In genomic region chr17:17724991-17725852, GRCh38 we compare ENCODE assay signal across 1 cellular context.
TF ChIP-seq lines count a peak whose summit lies in the region.

No MANE protein-coding gene starts in this region.

TF ChIP-seq in HepG2, 621 proteins besides CTCF, POLR2A, EP300 and RAD21 (continued from another document):
- TF ChIP-seq, protein P1, sequence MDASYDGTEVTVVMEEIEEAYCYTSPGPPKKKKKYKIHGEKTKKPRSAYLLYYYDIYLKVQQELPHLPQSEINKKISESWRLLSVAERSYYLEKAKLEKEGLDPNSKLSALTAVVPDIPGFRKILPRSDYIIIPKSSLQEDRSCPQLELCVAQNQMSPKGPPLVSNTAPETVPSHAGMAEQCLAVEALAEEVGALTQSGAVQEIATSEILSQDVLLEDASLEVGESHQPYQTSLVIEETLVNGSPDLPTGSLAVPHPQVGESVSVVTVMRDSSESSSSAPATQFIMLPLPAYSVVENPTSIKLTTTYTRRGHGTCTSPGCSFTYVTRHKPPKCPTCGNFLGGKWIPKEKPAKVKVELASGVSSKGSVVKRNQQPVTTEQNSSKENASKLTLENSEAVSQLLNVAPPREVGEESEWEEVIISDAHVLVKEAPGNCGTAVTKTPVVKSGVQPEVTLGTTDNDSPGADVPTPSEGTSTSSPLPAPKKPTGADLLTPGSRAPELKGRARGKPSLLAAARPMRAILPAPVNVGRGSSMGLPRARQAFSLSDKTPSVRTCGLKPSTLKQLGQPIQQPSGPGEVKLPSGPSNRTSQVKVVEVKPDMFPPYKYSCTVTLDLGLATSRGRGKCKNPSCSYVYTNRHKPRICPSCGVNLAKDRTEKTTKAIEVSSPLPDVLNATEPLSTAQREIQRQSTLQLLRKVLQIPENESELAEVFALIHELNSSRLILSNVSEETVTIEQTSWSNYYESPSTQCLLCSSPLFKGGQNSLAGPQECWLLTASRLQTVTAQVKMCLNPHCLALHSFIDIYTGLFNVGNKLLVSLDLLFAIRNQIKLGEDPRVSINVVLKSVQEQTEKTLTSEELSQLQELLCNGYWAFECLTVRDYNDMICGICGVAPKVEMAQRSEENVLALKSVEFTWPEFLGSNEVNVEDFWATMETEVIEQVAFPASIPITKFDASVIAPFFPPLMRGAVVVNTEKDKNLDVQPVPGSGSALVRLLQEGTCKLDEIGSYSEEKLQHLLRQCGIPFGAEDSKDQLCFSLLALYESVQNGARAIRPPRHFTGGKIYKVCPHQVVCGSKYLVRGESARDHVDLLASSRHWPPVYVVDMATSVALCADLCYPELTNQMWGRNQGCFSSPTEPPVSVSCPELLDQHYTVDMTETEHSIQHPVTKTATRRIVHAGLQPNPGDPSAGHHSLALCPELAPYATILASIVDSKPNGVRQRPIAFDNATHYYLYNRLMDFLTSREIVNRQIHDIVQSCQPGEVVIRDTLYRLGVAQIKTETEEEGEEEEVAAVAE (CRISPR knock-in tag; IDR thresholded peaks at IDR 0.05; ENCODE audit: borderline replicate concordance) = no peak
- TF ChIP-seq, protein P2, sequence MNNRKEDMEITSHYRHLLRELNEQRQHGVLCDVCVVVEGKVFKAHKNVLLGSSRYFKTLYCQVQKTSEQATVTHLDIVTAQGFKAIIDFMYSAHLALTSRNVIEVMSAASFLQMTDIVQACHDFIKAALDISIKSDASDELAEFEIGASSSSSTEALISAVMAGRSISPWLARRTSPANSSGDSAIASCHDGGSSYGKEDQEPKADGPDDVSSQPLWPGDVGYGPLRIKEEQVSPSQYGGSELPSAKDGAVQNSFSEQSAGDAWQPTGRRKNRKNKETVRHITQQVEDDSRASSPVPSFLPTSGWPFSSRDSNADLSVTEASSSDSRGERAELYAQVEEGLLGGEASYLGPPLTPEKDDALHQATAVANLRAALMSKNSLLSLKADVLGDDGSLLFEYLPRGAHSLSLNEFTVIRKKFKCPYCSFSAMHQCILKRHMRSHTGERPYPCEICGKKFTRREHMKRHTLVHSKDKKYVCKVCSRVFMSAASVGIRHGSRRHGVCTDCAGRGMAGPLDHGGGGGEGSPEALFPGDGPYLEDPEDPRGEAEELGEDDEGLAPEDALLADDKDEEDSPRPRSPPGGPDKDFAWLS (CRISPR knock-in tag; IDR thresholded peaks at IDR 0.05; ENCODE audit: borderline replicate concordance) = no peak
- no peak for TF ChIP-seq PHF21A (CRISPR knock-in tag; IDR thresholded peaks at IDR 0.05)
- no peak for TF ChIP-seq ZNF674 (CRISPR knock-in tag; IDR thresholded peaks at IDR 0.05; ENCODE audit: low read depth)
- no peak for TF ChIP-seq ZNF17 (CRISPR knock-in tag; IDR thresholded peaks at IDR 0.05)
- no peak for TF ChIP-seq FOXK1 (CRISPR knock-in tag; IDR thresholded peaks at IDR 0.05; ENCODE audit: borderline replicate concordance, low read depth)
- no peak for TF ChIP-seq NFKB2 (CRISPR knock-in tag; IDR thresholded peaks at IDR 0.05; ENCODE audit: borderline replicate concordance)
- no peak for TF ChIP-seq NCOR1 (IDR thresholded peaks at IDR 0.05; ENCODE audit: borderline replicate concordance, low read length)
- no peak for TF ChIP-seq ZNF691 (CRISPR knock-in tag; IDR thresholded peaks at IDR 0.05; ENCODE audit: borderline replicate concordance, low read depth)
- no peak for TF ChIP-seq SAP130 (CRISPR knock-in tag; IDR thresholded peaks at IDR 0.05; ENCODE audit: low read depth)
- TF ChIP-seq ZNF780A (CRISPR knock-in tag; IDR thresholded peaks at IDR 0.05) = no peak
- TF ChIP-seq ZNF530 (CRISPR knock-in tag; IDR thresholded peaks at IDR 0.05; ENCODE audit: low read depth) = no peak
- TF ChIP-seq ZNF253 (CRISPR knock-in tag; IDR thresholded peaks at IDR 0.05; ENCODE audit: borderline replicate concordance) = no peak
